In genomic region chr15:78308422-78309021, GRCh38 we compare ENCODE assay signal across 8 cellular contexts. TPM values are rescaled to one million over a fixed set of nuclear protein-coding genes. Genes with fewer than 3 reads are reported as not detected.
DNase-seq lines count a peak whose midpoint lies in the region; ATAC-seq and TF ChIP-seq lines count a peak whose summit lies in the region.

No MANE protein-coding gene starts in this region.

- no peaks in the 10 kb centered on the region for H3K9me3 ChIP-seq in CD8-positive, alpha-beta T cell (ENCODE audit: low read length)
- no peaks in the 10 kb centered on the region for H3K9me3 ChIP-seq in thyroid gland

- peak; percentile 45 for TF ChIP-seq CTCF in CD8-positive, alpha-beta T cell (IDR thresholded peaks at IDR 0.05)
- TF ChIP-seq CTCF in thyroid gland (IDR thresholded peaks at IDR 0.05): peak; percentile 58 to 96 (median 88)

- TF ChIP-seq POLR2A in thyroid gland (IDR thresholded peaks at IDR 0.05): no peak

- peak; percentile 65 for ATAC-seq in CD8-positive, alpha-beta T cell
- ATAC-seq in HG03354 (IDR thresholded peaks at IDR 0.05; ENCODE audit: poor library complexity, severe bottlenecking, unreplicated experiment) (peak; percentile 51), esophagus mucosa (peak; percentile 72), GM21367 (IDR thresholded peaks at IDR 0.05; ENCODE audit: unreplicated experiment) (no peak)
- peak; percentile 92 for ATAC-seq in activated CD8-positive, alpha-beta memory T cell treated with anti-CD3 and anti-CD28 coated beads, Interleukin-2, amount 10 ng/mL, durations not matched to agents 7 days and 5 days

- H3K4me3 ChIP-seq in CD8-positive, alpha-beta T cell (ENCODE audit: low read depth, low read length): no peak overlapping the region
- no peak overlapping the region for H3K4me3 ChIP-seq in thyroid gland (replicated peaks in 1 of 3)

- no peak overlapping the region for H3K27ac ChIP-seq in CD8-positive, alpha-beta T cell (ENCODE audit: low read depth, low read length)
- no peak overlapping the region for H3K27ac ChIP-seq in thyroid gland

- intact Hi-C loops in CD8-positive, alpha-beta T cell (cut with DNase I, micrococcal nuclease): loop anchor here (1.0 to 5.0 kb wide), 4 partner anchors 114 to 400 kb away; no protein-coding TSS in a partner anchor
- intact Hi-C loops in thyroid gland (cut with DNase I): loop anchor here (2.0 kb wide), 1 partner anchor 114 kb away; no protein-coding TSS in a partner anchor

- H3K9me3 Mint-ChIP-seq in CD8-positive, alpha-beta T cell: no peaks in the 10 kb centered on the region
- no peaks in the 10 kb centered on the region for H3K9me3 Mint-ChIP-seq in activated CD8-positive, alpha-beta memory T cell treated with anti-CD3 and anti-CD28 coated beads, Interleukin-2, amount 10 ng/mL, durations not matched to agents 7 days and 5 days (ENCODE audit: low read depth)

- H3K4me3 Mint-ChIP-seq in CD8-positive, alpha-beta T cell: no peak overlapping the region
- no peak overlapping the region for H3K4me3 Mint-ChIP-seq in activated CD8-positive, alpha-beta memory T cell treated with anti-CD3 and anti-CD28 coated beads, Interleukin-2, amount 10 ng/mL, durations not matched to agents 7 days and 5 days

- no peaks in the 10 kb centered on the region for H3K27me3 ChIP-seq in CD8-positive, alpha-beta T cell (ENCODE audit: insufficient read depth, low read length)
- H3K27me3 ChIP-seq in thyroid gland: no peaks in the 10 kb centered on the region

- no peaks in the 10 kb centered on the region for H3K4me1 ChIP-seq in CD8-positive, alpha-beta T cell (ENCODE audit: insufficient read depth, low read length)
- H3K4me1 ChIP-seq in thyroid gland: peaks cover 0 to 13% of the 10 kb centered on the region in 2 donors

- no peaks in the 10 kb centered on the region for H3K36me3 ChIP-seq in CD8-positive, alpha-beta T cell (ENCODE audit: insufficient read depth, low read length)
- no peaks in the 10 kb centered on the region for H3K36me3 ChIP-seq in thyroid gland

- H3K4me1 Mint-ChIP-seq in CD8-positive, alpha-beta T cell (ENCODE audit: low read depth): no peaks in the 10 kb centered on the region
- H3K4me1 Mint-ChIP-seq in activated CD8-positive, alpha-beta memory T cell treated with anti-CD3 and anti-CD28 coated beads, Interleukin-2, amount 10 ng/mL, durations not matched to agents 7 days and 5 days: no peaks in the 10 kb centered on the region

- no peak overlapping the region for H3K27ac Mint-ChIP-seq in CD8-positive, alpha-beta T cell
- no peak overlapping the region for H3K27ac Mint-ChIP-seq in activated CD8-positive, alpha-beta memory T cell treated with anti-CD3 and anti-CD28 coated beads, Interleukin-2, amount 10 ng/mL, durations not matched to agents 7 days and 5 days

- H3K27me3 Mint-ChIP-seq in CD8-positive, alpha-beta T cell (ENCODE audit: low read depth): peaks cover 15% of the 10 kb centered on the region
- peaks cover 8% of the 10 kb centered on the region for H3K27me3 Mint-ChIP-seq in activated CD8-positive, alpha-beta memory T cell treated with anti-CD3 and anti-CD28 coated beads, Interleukin-2, amount 10 ng/mL, durations not matched to agents 7 days and 5 days

- CTCF ChIA-PET in CD8-positive, alpha-beta T cell (lab: Charles Lee): interaction anchor here (0.7 to 1.0 kb wide), 2 partner anchors 9 to 114 kb away, joined by 3 to 5 read pairs; partner anchors contain the start of gene SKIC8
- CTCF ChIA-PET in activated CD8-positive, alpha-beta memory T cell treated with anti-CD3 and anti-CD28 coated beads, Interleukin-2, amount 10 ng/mL, durations not matched to agents 7 days and 5 days (lab: Charles Lee): interaction anchor here (0.7 to 4.4 kb wide), 12 partner anchors 9 to 162 kb away, joined by 3 to 27 read pairs (median 4); partner anchors contain the start of gene SKIC8

- no peaks in the 10 kb centered on the region for H3K36me3 Mint-ChIP-seq in CD8-positive, alpha-beta T cell
- H3K36me3 Mint-ChIP-seq in activated CD8-positive, alpha-beta memory T cell treated with anti-CD3 and anti-CD28 coated beads, Interleukin-2, amount 10 ng/mL, durations not matched to agents 7 days and 5 days: no peaks in the 10 kb centered on the region

- 10 to 11% methylated on average over 8 of the region's 8 CpGs for WGBS in thyroid gland, 2 donors

- peak in 6 of 7 experiments; percentile 10 to 41 (median 24) for DNase-seq in CD8-positive, alpha-beta T cell
- peak; percentile 17 for DNase-seq in NCI-H748 treated with DMSO at 0.1 percent for 48 hours (lab: John Stamatoyannopoulos, UW)
- peak; percentile 74 for DNase-seq in activated CD8-positive, alpha-beta memory T cell treated with anti-CD3 and anti-CD28 coated beads, Interleukin-2, amount 10 ng/mL, durations not matched to agents 7 days and 5 days
- DNase-seq in myocyte (ENCODE audit: low read depth): peak; percentile 39
- peak; percentile 79 to 81 for DNase-seq in thyroid gland

- POLR2A ChIA-PET in CD8-positive, alpha-beta T cell (lab: Charles Lee): interaction anchor here (1.5 kb wide), 1 partner anchor 9 kb away, joined by 9 read pairs; the partner anchor contains the start of gene SKIC8

RNA-seq across cellular contexts. Expression of gene SKIC8, which starts 9.1 kb away (rescaled TPM):
- total RNA-seq in CD8-positive, alpha-beta T cell: 10 to 100 TPM; 18.4 to 21.2 TPM
- total RNA-seq in activated CD8-positive, alpha-beta memory T cell treated with anti-CD3 and anti-CD28 coated beads, Interleukin-2, amount 10 ng/mL, durations not matched to agents 7 days and 5 days: 10 to 100 TPM; 40.5 to 48.1 TPM
- total RNA-seq in esophagus mucosa: 38.3 TPM
- total RNA-seq in myocyte: 49.5 and 56.8 TPM in 2 replicates
- 70.5 TPM for polyA plus RNA-seq in myocyte (2012)
- total RNA-seq in thyroid gland: 100 to 1,000 TPM in 2 of 4 donors, 10 to 100 TPM in 2; 87.0 to 113 (median 101) TPM

RNA-seq across cellular contexts. Expression of gene CRABP1, which starts 31.6 kb away (rescaled TPM):
- total RNA-seq in CD8-positive, alpha-beta T cell: not detected
- not detected for total RNA-seq in activated CD8-positive, alpha-beta memory T cell treated with anti-CD3 and anti-CD28 coated beads, Interleukin-2, amount 10 ng/mL, durations not matched to agents 7 days and 5 days
- not detected for total RNA-seq in esophagus mucosa
- not detected in 2 replicates for total RNA-seq in myocyte
- not detected for polyA plus RNA-seq in myocyte (2012)
- 100 to 1,000 TPM in 2 of 4 donors, 10 to 100 TPM in 2; 19.6 to 211 (median 105) TPM for total RNA-seq in thyroid gland

RNA-seq across cellular contexts. Expression of gene DNAJA4, which starts 44.2 kb away (rescaled TPM):
- 10 to 100 TPM; 48.9 to 52.1 TPM for total RNA-seq in CD8-positive, alpha-beta T cell
- 10 to 100 TPM; 34.0 to 35.8 TPM for total RNA-seq in activated CD8-positive, alpha-beta memory T cell treated with anti-CD3 and anti-CD28 coated beads, Interleukin-2, amount 10 ng/mL, durations not matched to agents 7 days and 5 days
- 9.5 TPM for total RNA-seq in esophagus mucosa
- total RNA-seq in myocyte: 9.8 and 11.6 TPM in 2 replicates
- polyA plus RNA-seq in myocyte (2012): 7.7 TPM
- total RNA-seq in thyroid gland: 10 to 100 TPM in 3 of 4 donors, 1 to 10 TPM in 1; 9.5 to 21.9 (median 13.8) TPM

Comparison
In these comparisons a context has a peak if more than half of its experiments do, and no peak if none do; other contexts are left out.
1. DNase-seq: peak in every context shown above with its lines; median percentile 80 in thyroid gland; 74 in activated CD8-positive, alpha-beta memory T cell treated with anti-CD3 and anti-CD28 coated beads, Interleukin-2, amount 10 ng/mL, durations not matched to agents 7 days and 5 days; 39 in myocyte; 24 in CD8-positive, alpha-beta T cell; 17 in NCI-H748 treated with DMSO at 0.1 percent for 48 hours.
2. RNA of gene CRABP1, which starts 31.6 kb away (total RNA-seq): 19.6 to 211 TPM in thyroid gland; not detected in esophagus mucosa (single experiment), not detected in CD8-positive, alpha-beta T cell, not detected in activated CD8-positive, alpha-beta memory T cell treated with anti-CD3 and anti-CD28 coated beads, Interleukin-2, amount 10 ng/mL, durations not matched to agents 7 days and 5 days and not detected in myocyte; every median in the first group is over 10 times any median in the second.